ENCODE assay signal across 8 cellular contexts in the genomic region with DNA sequence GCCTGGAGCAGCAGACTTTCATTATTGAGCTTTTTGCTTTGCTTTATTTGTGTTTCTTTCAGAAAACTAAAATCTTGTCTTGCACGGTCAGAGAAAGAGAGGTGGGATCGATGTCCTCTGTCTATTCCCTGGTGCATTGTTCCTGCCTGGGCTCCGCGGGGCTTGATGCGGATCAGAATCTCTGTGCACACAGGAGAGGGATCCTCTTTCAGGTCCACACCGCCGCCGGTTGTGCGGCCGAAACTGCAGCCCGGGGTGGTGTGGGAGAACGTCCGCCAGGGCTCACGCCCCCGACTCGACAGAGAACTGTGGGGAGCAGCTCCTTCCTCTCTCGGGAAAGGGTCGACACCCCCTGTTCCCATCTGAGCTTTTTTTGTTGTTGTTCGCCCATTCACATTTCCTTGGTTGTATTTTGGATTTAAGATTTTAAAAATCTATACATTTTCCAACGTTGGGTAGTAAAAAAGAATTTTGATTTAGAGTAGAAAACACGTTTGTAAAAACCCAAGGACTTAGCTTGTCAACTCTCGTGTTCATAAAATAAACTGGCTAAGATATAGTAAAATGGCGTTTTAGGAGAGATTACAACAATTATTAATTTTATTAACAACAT. TPM values are rescaled to one million over a fixed set of nuclear protein-coding genes. Genes with fewer than 3 reads are reported as not detected.
DNase-seq lines count a peak whose midpoint lies in the region; ATAC-seq and TF ChIP-seq lines count a peak whose summit lies in the region.

No MANE protein-coding gene starts in this region.

- H3K36me3 ChIP-seq in breast epithelium, result no peaks in the 10 kb centered on the region
- no peaks in the 10 kb centered on the region for H3K36me3 ChIP-seq in mammary epithelial cell (ENCODE audit: insufficient read depth, low read length)
- H3K36me3 ChIP-seq in iPS-15b (ENCODE audit: control insufficient read depth, insufficient read depth, low read length), result no peaks in the 10 kb centered on the region
- H3K36me3 ChIP-seq in spleen, result no peaks in the 10 kb centered on the region
- no peaks in the 10 kb centered on the region for H3K36me3 ChIP-seq in PC-3 (ENCODE audit: low read depth, low read length)

- H3F3A ChIP-seq in PC-3 (ENCODE audit: low read length, unreplicated experiment), result no peaks in the 10 kb centered on the region

- H3K4me2 ChIP-seq in mammary epithelial cell (ENCODE audit: insufficient read depth, low read depth, low read length) (no peak overlapping the region), PC-3 (ENCODE audit: low read length) (no peak overlapping the region)

- H4K20me1 ChIP-seq in mammary epithelial cell (ENCODE audit: insufficient read depth, low read length) (no peaks in the 10 kb centered on the region), PC-3 (ENCODE audit: low read length) (no peaks in the 10 kb centered on the region)

- ATAC-seq in activated naive CD8-positive, alpha-beta T cell treated with anti-CD3 and anti-CD28 coated beads, Interleukin-2, amount 10 ng/mL, durations not matched to agents 7 days and 5 days (ENCODE audit: low read depth), result no peak
- no peak for ATAC-seq in HG03159 (IDR thresholded peaks at IDR 0.05; ENCODE audit: unreplicated experiment)
- no peak for ATAC-seq in PC-3

- DNase-seq in breast epithelium (ENCODE audit: low spot score in 2 of 2) (no peak), mammary epithelial cell (no peak), spleen (peak; percentile 86), PC-3 (no peak), superior temporal gyrus (ENCODE audit: extremely low spot score) (no peak)
- DNase-seq in activated naive CD8-positive, alpha-beta T cell treated with anti-CD3 and anti-CD28 coated beads, Interleukin-2, amount 10 ng/mL, durations not matched to agents 7 days and 5 days, result no peak

- no peaks in the 10 kb centered on the region for H3K9me2 ChIP-seq in PC-3 (replicated peaks; ENCODE audit: low read length)

- no peak overlapping the region for H3K27ac Mint-ChIP-seq in activated naive CD8-positive, alpha-beta T cell treated with anti-CD3 and anti-CD28 coated beads, Interleukin-2, amount 10 ng/mL, durations not matched to agents 7 days and 5 days

- H2AFZ ChIP-seq in mammary epithelial cell (ENCODE audit: low read depth, low read length) (no peak overlapping the region), PC-3 (ENCODE audit: low read length) (no peak overlapping the region)

- H3K27me3 Mint-ChIP-seq in activated naive CD8-positive, alpha-beta T cell treated with anti-CD3 and anti-CD28 coated beads, Interleukin-2, amount 10 ng/mL, durations not matched to agents 7 days and 5 days, result peaks cover 50% of the 10 kb centered on the region

- in situ Hi-C loops in mammary epithelial cell (cut with MboI; ENCODE audit: low sequenced_read_pairs in 2 of 2), result no loop called here

- dilution Hi-C loops in mammary epithelial cell (cut with HindIII; ENCODE audit: low sequenced_read_pairs), result no loop called here

- no peak overlapping the region for H3K9ac ChIP-seq in mammary epithelial cell (ENCODE audit: insufficient read depth, low read length)
- peak overlapping the region; percentile 38 for H3K9ac ChIP-seq in iPS-15b (ENCODE audit: low read depth, low read length)
- no peak overlapping the region for H3K9ac ChIP-seq in PC-3 (ENCODE audit: low read length)

- H3K79me2 ChIP-seq in mammary epithelial cell (ENCODE audit: insufficient read depth, low read length) (no peaks in the 10 kb centered on the region), PC-3 (ENCODE audit: low read length) (no peaks in the 10 kb centered on the region)

- H3K36me3 Mint-ChIP-seq in activated naive CD8-positive, alpha-beta T cell treated with anti-CD3 and anti-CD28 coated beads, Interleukin-2, amount 10 ng/mL, durations not matched to agents 7 days and 5 days, result peaks cover 2% of the 10 kb centered on the region

- H3K4me1 ChIP-seq in breast epithelium (no peaks in the 10 kb centered on the region), mammary epithelial cell (ENCODE audit: insufficient read depth, low read length) (no peaks in the 10 kb centered on the region), iPS-15b (ENCODE audit: control insufficient read depth, insufficient read depth, low read length) (peaks cover 6% of the 10 kb centered on the region), spleen (peaks cover 0 to 21% (median 9%) of the 10 kb centered on the region in 6 donors), PC-3 (ENCODE audit: insufficient read depth, low read length) (no peaks in the 10 kb centered on the region)

- H3K9me3 Mint-ChIP-seq in activated naive CD8-positive, alpha-beta T cell treated with anti-CD3 and anti-CD28 coated beads, Interleukin-2, amount 10 ng/mL, durations not matched to agents 7 days and 5 days, result no peaks in the 10 kb centered on the region

- no peak for TF ChIP-seq POLR2A in breast epithelium (IDR thresholded peaks at IDR 0.05)
- TF ChIP-seq POLR2A in spleen (IDR thresholded peaks at IDR 0.05), result no peak

- H3K4me3 Mint-ChIP-seq in activated naive CD8-positive, alpha-beta T cell treated with anti-CD3 and anti-CD28 coated beads, Interleukin-2, amount 10 ng/mL, durations not matched to agents 7 days and 5 days, result peak overlapping the region; percentile 35

- WGBS in mammary epithelial cell (ENCODE audit: low coverage, missing lambda C conversion rate), result 69% methylated on average over 11 of the region's 23 CpGs
- WGBS in spleen, 5 donors, result 5 to 17% (median 7%) methylated on average over 23 of the region's 23 CpGs

- TF ChIP-seq CTCF in breast epithelium (IDR thresholded peaks at IDR 0.05), result no peak
- no peak for TF ChIP-seq CTCF in mammary epithelial cell (conservative IDR thresholded peaks at IDR 0.05 in 1 of 2, IDR thresholded peaks at IDR 0.05 in 1 of 2; ENCODE audit: extremely low read depth in 1 of 2, insufficient read depth in 1 of 2, low read depth in 1 of 2, low read length in 2 of 2)
- no peak for TF ChIP-seq CTCF in spleen (IDR thresholded peaks at IDR 0.05 in 8 of 11, conservative IDR thresholded peaks at IDR 0.05 in 3 of 11)
- no peak for TF ChIP-seq CTCF in PC-3 (conservative IDR thresholded peaks at IDR 0.05; ENCODE audit: low read depth, low read length)

- no peaks in the 10 kb centered on the region for H3K27me3 ChIP-seq in breast epithelium
- peaks cover 2% of the 10 kb centered on the region for H3K27me3 ChIP-seq in mammary epithelial cell (ENCODE audit: insufficient read depth, low read length)
- H3K27me3 ChIP-seq in iPS-15b (ENCODE audit: control insufficient read depth, insufficient read depth, low read length), result peaks cover 25% of the 10 kb centered on the region
- peaks cover 0 to 27% (median 0%) of the 10 kb centered on the region in 7 donors for H3K27me3 ChIP-seq in spleen (replicated peaks in 1 of 7)
- H3K27me3 ChIP-seq in PC-3 (ENCODE audit: low read length), result peaks cover 97% of the 10 kb centered on the region

- intact Hi-C loops in breast epithelium (cut with DNase I; ENCODE audit: low total_unique reads) (no loop called here), mammary epithelial cell (cut with micrococcal nuclease) (no loop called here), spleen (cut with DNase I; ENCODE audit: low total_unique reads) (no loop called here), PC-3 (cut with micrococcal nuclease) (no loop called here)

- H3K27ac ChIP-seq in breast epithelium (peak overlapping the region; percentile 54 to 65), mammary epithelial cell (ENCODE audit: insufficient read depth, low read depth, low read length) (no peak overlapping the region), spleen (peak overlapping the region in 5 of 8 donors; percentile 6 to 57 (median 35)), PC-3 (ENCODE audit: low read length) (no peak overlapping the region)

- CTCF ChIA-PET in mammary epithelial cell (lab: Charles Lee; ENCODE audit: low non-redundant PET), result no interaction called here
- CTCF ChIA-PET in PC-3 (lab: Charles Lee), result no interaction called here

- peak overlapping the region; percentile 24 to 38 (median 33) for H3K4me3 ChIP-seq in breast epithelium
- H3K4me3 ChIP-seq in mammary epithelial cell (replicated peaks in 1 of 3; ENCODE audit: insufficient read depth in 1 of 3, low read depth in 2 of 3, low read length in 3 of 3), result no peak overlapping the region
- H3K4me3 ChIP-seq in iPS-15b (ENCODE audit: low read depth, low read length), result peak overlapping the region; percentile 59
- peak overlapping the region in 7 of 8 donors; percentile 20 to 60 (median 28) for H3K4me3 ChIP-seq in spleen
- no peak overlapping the region for H3K4me3 ChIP-seq in PC-3 (ENCODE audit: low read length)

- no TSS peak for BruUV-seq in mammary epithelial cell (replicated peaks; lab: Mats Ljungman, UMichigan)
- no TSS peak for BruUV-seq in PC-3 (replicated peaks; lab: Mats Ljungman, UMichigan)

- H3K9me3 ChIP-seq in breast epithelium (no peaks in the 10 kb centered on the region), mammary epithelial cell (replicated peaks; ENCODE audit: insufficient read depth, low read length) (no peaks in the 10 kb centered on the region), iPS-15b (ENCODE audit: control insufficient read depth, insufficient read depth, low read length) (no peaks in the 10 kb centered on the region), spleen (no peaks in the 10 kb centered on the region), PC-3 (ENCODE audit: low read length) (no peaks in the 10 kb centered on the region)

- H3K4me1 Mint-ChIP-seq in activated naive CD8-positive, alpha-beta T cell treated with anti-CD3 and anti-CD28 coated beads, Interleukin-2, amount 10 ng/mL, durations not matched to agents 7 days and 5 days, result peaks cover 3% of the 10 kb centered on the region

- POLR2A ChIA-PET in activated naive CD8-positive, alpha-beta T cell treated with anti-CD3 and anti-CD28 coated beads, Interleukin-2, amount 10 ng/mL, durations not matched to agents 7 days and 5 days (lab: Charles Lee), result interaction anchor here (0.7 kb wide), 1 partner anchor 68 kb away, joined by 6 read pairs; no protein-coding TSS in a partner anchor
- POLR2A ChIA-PET in PC-3 (lab: Charles Lee; ENCODE audit: unreplicated experiment), result no interaction called here

RNA-seq across cellular contexts. Expression of a gene that starts 23.6 kb away (rescaled TPM):
- total RNA-seq in breast epithelium, result 10 to 100 TPM; 12.0 to 33.4 (median 24.0) TPM
- 10 to 100 TPM; 27.2 to 36.0 TPM for total RNA-seq in mammary epithelial cell
- 7.5 TPM for polyA plus RNA-seq in mammary epithelial cell
- 10.3 TPM for polyA minus RNA-seq in mammary epithelial cell
- total RNA-seq in activated naive CD8-positive, alpha-beta T cell treated with anti-CD3 and anti-CD28 coated beads, Interleukin-2, amount 10 ng/mL, durations not matched to agents 7 days and 5 days, result 1 to 10 TPM; 6.9 to 8.0 TPM
- 10 to 100 TPM; 20.8 to 58.4 (median 41.1) TPM for total RNA-seq in spleen
- 1 to 10 TPM; 4.5 to 8.7 (median 4.9) TPM for polyA plus RNA-seq in spleen
- total RNA-seq in PC-3 (2014; rRNA removed), result 1.7 and 4.0 TPM in 2 replicates

Comparison
In these comparisons a context has a peak if more than half of its experiments do, and no peak if none do; other contexts are left out.
1. H3K27ac ChIP-seq: peak in breast epithelium (2 of 2) and spleen (5 of 8); none in mammary epithelial cell (single experiment) and PC-3 (single experiment).
2. H3K4me3 ChIP-seq: peak in breast epithelium (3 of 3), iPS-15b (single experiment) and spleen (7 of 8); none in mammary epithelial cell (0 of 3) and PC-3 (single experiment).